20 cellular contexts compared by ENCODE assay signal in the genomic region with DNA sequence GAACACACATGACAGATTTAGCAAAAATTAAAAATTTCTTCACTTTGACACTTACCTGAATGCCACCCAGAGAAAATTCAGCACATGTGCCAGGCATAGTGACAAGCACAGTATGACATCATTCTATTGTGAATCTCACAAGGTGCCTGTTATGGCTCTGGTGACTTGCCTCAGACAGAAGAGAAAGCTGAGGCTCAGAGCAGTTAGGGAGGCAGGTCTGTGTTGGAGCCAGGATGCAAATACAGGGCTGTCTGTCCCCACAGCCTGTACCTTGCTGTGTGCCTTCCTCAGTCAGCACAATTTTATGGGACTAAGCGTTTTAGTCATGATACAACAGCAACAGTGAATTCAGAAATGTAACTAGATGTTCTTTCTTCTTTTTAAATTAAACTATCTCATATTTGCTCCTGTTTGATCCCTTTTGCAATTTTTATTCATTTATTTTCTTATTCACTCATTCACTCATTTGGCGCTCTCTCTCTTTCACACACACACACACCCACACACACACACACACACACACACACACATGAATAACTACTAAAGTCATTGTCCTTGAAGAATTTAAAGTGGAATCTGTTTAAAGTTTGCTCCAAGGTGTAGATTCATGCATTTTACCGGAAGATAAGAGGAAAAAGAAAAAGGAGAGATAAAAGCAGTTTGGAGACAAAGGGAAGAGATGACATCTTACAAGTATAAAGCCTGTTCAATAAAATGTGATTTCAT. TPM values are rescaled to one million over a fixed set of nuclear protein-coding genes. Genes with fewer than 3 reads are reported as not detected.
"Had no signal": no experiment of that assay in that cellular context is flagged by ENCODE, and none has a peak within 500 bp of the region (broad histone marks: within the 10 kb centered on the region; RNA-seq: fewer than 3 reads in every experiment).

No MANE protein-coding gene starts in this region.

- H3K36me3 ChIP-seq: lower lobe of right lung, neutrophil, suprapubic skin, WERI-Rb-1 had no signal

- DNase-seq: activated CD4-positive, alpha-beta memory T cell treated with anti-CD3 and anti-CD28 coated beads, Interleukin-2, amount 10 ng/mL, durations not matched to agents 7 days and 5 days; activated effector memory CD4-positive, alpha-beta T cell treated with anti-CD3 and anti-CD28 coated beads, Interleukin-2, amount 50 U/mL, for 16 hours; activated T-cell treated with anti-CD3 and anti-CD28 coated beads, Interleukin-2, amount 50 U/mL, for 4 hours; amniotic stem cell; body of pancreas; foreskin keratinocyte; lower lobe of right lung; naive thymus-derived CD4-positive, alpha-beta T cell; right cardiac atrium; small intestine; trophoblast cell; WERI-Rb-1 had no signal

- H3K36me3 Mint-ChIP-seq: activated naive CD4-positive, alpha-beta T cell treated with anti-CD3 and anti-CD28 coated beads, Interleukin-2, amount 50 U/mL, for 72 hours; naive thymus-derived CD4-positive, alpha-beta T cell had no signal

- H3K9me3 ChIP-seq: body of pancreas, neutrophil had no signal

- H3K4me1 ChIP-seq: foreskin keratinocyte, lower lobe of right lung, suprapubic skin had no signal

- H3K4me1 Mint-ChIP-seq: activated CD4-positive, alpha-beta memory T cell treated with anti-CD3 and anti-CD28 coated beads, Interleukin-2, amount 10 ng/mL, durations not matched to agents 7 days and 5 days had no signal

- H3K27ac Mint-ChIP-seq: activated CD4-positive, alpha-beta memory T cell treated with anti-CD3 and anti-CD28 coated beads, Interleukin-2, amount 10 ng/mL, durations not matched to agents 7 days and 5 days; activated naive CD4-positive, alpha-beta T cell treated with anti-CD3 and anti-CD28 coated beads, Interleukin-2, amount 50 U/mL, for 72 hours; naive thymus-derived CD4-positive, alpha-beta T cell; stimulated activated naive CD8-positive, alpha-beta T cell treated with anti-CD3 and anti-CD28 coated beads, Interleukin-15, Interleukin-2, amounts not matched to agents 100 ng/mL and 50 ng/mL, for 24 hours; T-helper 1 cell treated with Interleukin-12 subunit alpha and Interleukin-12 subunit beta and Interleukin-4 antibody, amounts not matched to agents 30 μg/mL and 1 μg/mL, for 36 hours had no signal

- H3K9me3 Mint-ChIP-seq: central memory CD8-positive, alpha-beta T cell; T-helper 1 cell treated with Interleukin-12 subunit alpha and Interleukin-12 subunit beta and Interleukin-4 antibody, amounts not matched to agents 30 μg/mL and 1 μg/mL, for 36 hours had no signal

- ATAC-seq: activated naive CD4-positive, alpha-beta T cell treated with anti-CD3 and anti-CD28 coated beads, Interleukin-2, amount 50 U/mL, for 72 hours; activated T-cell treated with anti-CD3 and anti-CD28 coated beads, Interleukin-2, amount 50 U/mL, for 4 hours; body of pancreas; foreskin keratinocyte; lower lobe of right lung; naive thymus-derived CD4-positive, alpha-beta T cell; SK-N-SH treated with all-trans-retinoic acid at 6 μM for 48 hours had no signal

- H3K4me3 Mint-ChIP-seq: activated CD4-positive, alpha-beta memory T cell treated with anti-CD3 and anti-CD28 coated beads, Interleukin-2, amount 10 ng/mL, durations not matched to agents 7 days and 5 days; activated T-cell treated with anti-CD3 and anti-CD28 coated beads, Interleukin-2, amount 50 U/mL, for 4 hours; central memory CD8-positive, alpha-beta T cell; naive thymus-derived CD4-positive, alpha-beta T cell; stimulated activated naive CD8-positive, alpha-beta T cell treated with anti-CD3 and anti-CD28 coated beads, Interleukin-15, Interleukin-2, amounts not matched to agents 100 ng/mL and 50 ng/mL, for 24 hours; T-helper 1 cell treated with Interleukin-12 subunit alpha and Interleukin-12 subunit beta and Interleukin-4 antibody, amounts not matched to agents 30 μg/mL and 1 μg/mL, for 36 hours had no signal

- H3K4me3 ChIP-seq: body of pancreas, coronary artery, lower lobe of right lung, suprapubic skin had no signal

- H3K27me3 Mint-ChIP-seq: activated CD4-positive, alpha-beta memory T cell treated with anti-CD3 and anti-CD28 coated beads, Interleukin-2, amount 10 ng/mL, durations not matched to agents 7 days and 5 days; stimulated activated naive CD8-positive, alpha-beta T cell treated with anti-CD3 and anti-CD28 coated beads, Interleukin-15, Interleukin-2, amounts not matched to agents 100 ng/mL and 50 ng/mL, for 24 hours had no signal

- H3K27me3 ChIP-seq: body of pancreas, neutrophil, suprapubic skin had no signal

RNA-seq across cellular contexts. Expression of a gene that starts 37.9 kb away (rescaled TPM):
- total RNA-seq: activated CD4-positive, alpha-beta memory T cell treated with anti-CD3 and anti-CD28 coated beads, Interleukin-2, amount 10 ng/mL, durations not matched to agents 7 days and 5 days; activated naive CD4-positive, alpha-beta T cell treated with anti-CD3 and anti-CD28 coated beads, Interleukin-2, amount 50 U/mL, for 72 hours; activated T-cell treated with anti-CD3 and anti-CD28 coated beads, Interleukin-2, amount 50 U/mL, for 4 hours; body of pancreas; foreskin keratinocyte; lower lobe of right lung; naive thymus-derived CD4-positive, alpha-beta T cell; suprapubic skin had no signal
